In genomic region chr3:50272538-50272910, GRCh38 we compare ENCODE assay signal across 9 cellular contexts. TPM values are rescaled to one million over a fixed set of nuclear protein-coding genes. Genes with fewer than 3 reads are reported as not detected.
DNase-seq lines count a peak whose midpoint lies in the region; ATAC-seq, FAIRE-seq and TF ChIP-seq lines count a peak whose summit lies in the region.
"Not testable (repeated sequence)": the region's sequence is repeated elsewhere in the genome, so short reads cannot be mapped to it uniquely, and the experiment has no call there.
"Had no signal": no experiment of that assay in that cellular context is flagged by ENCODE, and none has a peak within 500 bp of the region (broad histone marks: within the 10 kb centered on the region; RNA-seq: fewer than 3 reads in every experiment).

No MANE protein-coding gene starts in this region.

- TF ChIP-seq EP300 in A549 (IDR thresholded peaks at IDR 0.05), result not testable (repeated sequence)

- H4K20me1 ChIP-seq in DND-41 (ENCODE audit: insufficient read depth, low read length); Karpas-422 (ENCODE audit: insufficient read depth, low read depth, low read length); osteoblast (ENCODE audit: insufficient read depth, low read length): not testable (repeated sequence)

- H3K79me2 ChIP-seq in DND-41 (ENCODE audit: insufficient read depth, low read length); Karpas-422 (ENCODE audit: low read length); osteoblast (ENCODE audit: insufficient read depth, low read length): not testable (repeated sequence)

- H3K36me3 Mint-ChIP-seq in T-helper 17 cell (ENCODE audit: low read depth); stimulated activated memory B cell treated with anti-CD40 and anti-IgM and Interleukin-4, amounts not matched to agents 10 μg/mL and 1 μg/mL and 100 μg/mL, for 72 hours: not testable (repeated sequence)

- peaks cover 47% of the 10 kb centered on the region for H3K4me1 ChIP-seq in A549
- H3K4me1 ChIP-seq in DND-41 (ENCODE audit: insufficient read depth, low read length); Karpas-422 (ENCODE audit: low read length): not testable (repeated sequence)
- peaks cover 32% of the 10 kb centered on the region for H3K4me1 ChIP-seq in osteoblast (ENCODE audit: insufficient read depth, low read length)

- TF ChIP-seq RAD21 in A549 (conservative IDR thresholded peaks at IDR 0.05 in 1 of 2, IDR thresholded peaks at IDR 0.05 in 1 of 2), result not testable (repeated sequence)

- H2AFZ ChIP-seq in DND-41 (ENCODE audit: low read depth, low read length); Karpas-422 (ENCODE audit: low read length); osteoblast (ENCODE audit: low read length): not testable (repeated sequence)

- not testable (repeated sequence) for ATAC-seq in A549; DND-41 (ENCODE audit: insufficient read depth, low read depth); T-helper 17 cell; stimulated activated memory B cell treated with anti-CD40 and anti-IgM and Interleukin-4, amounts not matched to agents 10 μg/mL and 1 μg/mL and 100 μg/mL, for 72 hours

- H3K4me2 ChIP-seq in A549, result peak overlapping the region; percentile 59
- peak overlapping the region; percentile 51; the same call in 1 of the 2 replicates for H3K4me2 ChIP-seq in DND-41 (ENCODE audit: insufficient read depth, low read length)
- peak overlapping the region; percentile 55 for H3K4me2 ChIP-seq in Karpas-422 (ENCODE audit: low read depth, low read length, poor library complexity, severe bottlenecking)
- peak overlapping the region; percentile 90 for H3K4me2 ChIP-seq in osteoblast (ENCODE audit: insufficient read depth, low read length)

- H3K4me1 Mint-ChIP-seq in T-helper 17 cell, result peaks cover 21% of the 10 kb centered on the region
- peaks cover 43% of the 10 kb centered on the region for H3K4me1 Mint-ChIP-seq in stimulated activated memory B cell treated with anti-CD40 and anti-IgM and Interleukin-4, amounts not matched to agents 10 μg/mL and 1 μg/mL and 100 μg/mL, for 72 hours

- CTCF ChIA-PET in A549 (lab: Yijun Ruan, JAX), result interaction anchor here (0.7 to 8.0 kb wide), 12 partner anchors 11 to 228 kb away, joined by 3 to 67 read pairs (median 3); partner anchors contain the start of gene IFRD2

- not testable (repeated sequence) for H3K9me2 ChIP-seq in Karpas-422 (replicated peaks; ENCODE audit: insufficient read depth, low read length)

- H3K4me3 Mint-ChIP-seq in T-helper 17 cell; stimulated activated memory B cell treated with anti-CD40 and anti-IgM and Interleukin-4, amounts not matched to agents 10 μg/mL and 1 μg/mL and 100 μg/mL, for 72 hours: not testable (repeated sequence)

- POLR2A ChIA-PET in A549 (lab: Yijun Ruan, JAX), result not testable (repeated sequence)

- TF ChIP-seq CTCF in A549 (IDR thresholded peaks at IDR 0.05); DND-41 (IDR thresholded peaks at IDR 0.05; ENCODE audit: borderline replicate concordance, extremely low read depth, low read length, poor library complexity, severe bottlenecking); osteoblast (IDR thresholded peaks at IDR 0.05; ENCODE audit: extremely low read depth, low read depth, low read length): not testable (repeated sequence)

- 67% methylated on average over 8 of the region's 10 CpGs for WGBS in A549 (ENCODE audit: missing lambda C conversion rate)

- H3K4me3 ChIP-seq in A549; DND-41 (ENCODE audit: low read depth in 1 of 2, low read length in 2 of 2); Karpas-422 (ENCODE audit: low read length); osteoblast (ENCODE audit: insufficient read depth, low read length): not testable (repeated sequence)

- H3K9me3 ChIP-seq in A549; DND-41 (ENCODE audit: insufficient read depth, low read length, severe bottlenecking); Karpas-422 (ENCODE audit: low read length); T-helper 17 cell (ENCODE audit: control insufficient read depth, low read length, poor library complexity, severe bottlenecking); osteoblast (ENCODE audit: low read depth, low read length): not testable (repeated sequence)

- H3K36me3 ChIP-seq in DND-41 (ENCODE audit: insufficient read depth, low read length); Karpas-422 (ENCODE audit: insufficient read depth, low read length); osteoblast (ENCODE audit: insufficient read depth, low read length): not testable (repeated sequence)

- peaks cover 30% of the 10 kb centered on the region for H3K27me3 Mint-ChIP-seq in T-helper 17 cell
- H3K27me3 Mint-ChIP-seq in stimulated activated memory B cell treated with anti-CD40 and anti-IgM and Interleukin-4, amounts not matched to agents 10 μg/mL and 1 μg/mL and 100 μg/mL, for 72 hours, result peaks cover 43% of the 10 kb centered on the region

- not testable (repeated sequence) for FAIRE-seq in A549 (lab: Jason Lieb, UNC)

- peak overlapping the region; percentile 73 for H3K27ac Mint-ChIP-seq in T-helper 17 cell
- H3K27ac Mint-ChIP-seq in stimulated activated memory B cell treated with anti-CD40 and anti-IgM and Interleukin-4, amounts not matched to agents 10 μg/mL and 1 μg/mL and 100 μg/mL, for 72 hours, result peak overlapping the region; percentile 38

- H3K9me3 Mint-ChIP-seq in stimulated activated memory B cell treated with anti-CD40 and anti-IgM and Interleukin-4, amounts not matched to agents 10 μg/mL and 1 μg/mL and 100 μg/mL, for 72 hours, result not testable (repeated sequence)

- H3K9ac ChIP-seq in DND-41 (ENCODE audit: low read depth, low read length); Karpas-422 (ENCODE audit: low read length): not testable (repeated sequence)

- H3K27me3 ChIP-seq in DND-41 (ENCODE audit: insufficient read depth, low read length, poor library complexity), result peaks cover 24% of the 10 kb centered on the region
- not testable (repeated sequence) for H3K27me3 ChIP-seq in Karpas-422 (ENCODE audit: low read length); osteoblast (ENCODE audit: insufficient read depth, low read length)

- TF ChIP-seq POLR2A in A549 (IDR thresholded peaks at IDR 0.05; ENCODE audit: low read length), result not testable (repeated sequence)

- not testable (repeated sequence) for H3K27ac ChIP-seq in A549; DND-41 (ENCODE audit: low read length); Karpas-422 (ENCODE audit: low read length); osteoblast (ENCODE audit: low read depth, low read length)
- peak overlapping the region; percentile 93 for H3K27ac ChIP-seq in caudate nucleus (ENCODE audit: low read depth, low read length)

- DNase-seq in A549 (ENCODE audit: low read depth in 1 of 2, low spot score in 1 of 2); DND-41; Karpas-422; T-helper 17 cell; caudate nucleus (lab: John Stamatoyannopoulos, UW); osteoblast (ENCODE audit: insufficient read length, low spot score, missing footprints): not testable (repeated sequence)
- DNase-seq in kidney tubule cell (ENCODE audit: low spot score), result peak; percentile 70

RNA-seq across cellular contexts. Expression of gene SEMA3B, which starts 3.6 kb away (rescaled TPM):
- polyA plus RNA-seq in A549 (2011; rRNA removed), result 6.5 and 6.8 TPM in 2 replicates
- polyA plus RNA-seq in A549 (2012; cell fraction: cytosol; rRNA removed), result 7.5 and 9.0 TPM in 2 replicates
- polyA plus RNA-seq in A549 (2012; cell fraction: nucleus; rRNA removed), result 57.8 and 81.9 TPM in 2 replicates
- polyA plus RNA-seq in A549 (2017; fragmentation: RNase III; extraction: RNeasy Plus Mini Kit Qiagen cat#74134 plus additional on column Dnase treatment), result 6.5 to 8.4 TPM (median 7.4 TPM) in 3 replicates
- 6.1 and 7.2 TPM in 2 replicates for polyA minus RNA-seq in A549 (2011; rRNA and poly(A)+ RNA removed)
- total RNA-seq in Karpas-422 (2014; rRNA removed; shearing (Covaris generic); ENCODE audit: low replicate concordance), result 0.15 and 0.29 TPM in 2 replicates
- total RNA-seq in T-helper 17 cell, result 1 to 10 TPM; 1.7 to 1.8 TPM
- 5.9 and 10.1 TPM in 2 replicates for total RNA-seq in osteoblast

RNA-seq across cellular contexts. Expression of gene LSMEM2, which starts 6.4 kb away (rescaled TPM):
- polyA plus RNA-seq in A549 (2011; rRNA removed) (not detected in 2 replicates), A549 (2017; fragmentation: RNase III; extraction: RNeasy Plus Mini Kit Qiagen cat#74134 plus additional on column Dnase treatment) (0.09 TPM in 1 of 3 replicates, not detected in the others)
- polyA plus RNA-seq in A549 (2012; cell fraction: cytosol; rRNA removed), result 0.03 TPM in 1 of 2 replicates, not detected in the other
- 0.06 and 0.16 TPM in 2 replicates for polyA plus RNA-seq in A549 (2012; cell fraction: nucleus; rRNA removed)
- polyA minus RNA-seq in A549 (2011; rRNA and poly(A)+ RNA removed), result not detected in 2 replicates
- 0.14 TPM in 1 of 2 replicates, not detected in the other for total RNA-seq in Karpas-422 (2014; rRNA removed; shearing (Covaris generic); ENCODE audit: low replicate concordance)
- total RNA-seq in T-helper 17 cell (not detected), osteoblast (not detected in 2 replicates)
- total RNA-seq: A172 had no signal

RNA-seq across cellular contexts. Expression of gene IFRD2, which starts 19.7 kb away (rescaled TPM):
- polyA plus RNA-seq in A549 (2011; rRNA removed), result 42.2 and 44.5 TPM in 2 replicates
- 126 and 154 TPM in 2 replicates for polyA plus RNA-seq in A549 (2012; cell fraction: cytosol; rRNA removed)
- polyA plus RNA-seq in A549 (2012; cell fraction: nucleus; rRNA removed), result 245 and 302 TPM in 2 replicates
- polyA plus RNA-seq in A549 (2017; fragmentation: RNase III; extraction: RNeasy Plus Mini Kit Qiagen cat#74134 plus additional on column Dnase treatment), result 79.7 to 86.2 TPM (median 80.9 TPM) in 3 replicates
- polyA minus RNA-seq in A549 (2011; rRNA and poly(A)+ RNA removed), result 31.4 and 35.3 TPM in 2 replicates
- 75.2 and 82.1 TPM in 2 replicates for total RNA-seq in Karpas-422 (2014; rRNA removed; shearing (Covaris generic); ENCODE audit: low replicate concordance)
- total RNA-seq in T-helper 17 cell, result 10 to 100 TPM; 46.7 to 49.2 TPM
- total RNA-seq in osteoblast, result 60.4 and 65.1 TPM in 2 replicates

RNA-seq across cellular contexts. Expression of gene HYAL3, which starts 26.7 kb away (rescaled TPM):
- polyA plus RNA-seq in A549 (2011; rRNA removed) (3.0 and 5.2 TPM in 2 replicates), A549 (2017; fragmentation: RNase III; extraction: RNeasy Plus Mini Kit Qiagen cat#74134 plus additional on column Dnase treatment) (4.8 to 5.4 TPM (median 5.0 TPM) in 3 replicates)
- polyA plus RNA-seq in A549 (2012; cell fraction: cytosol; rRNA removed), result 8.8 and 11.0 TPM in 2 replicates
- 12.8 and 13.3 TPM in 2 replicates for polyA plus RNA-seq in A549 (2012; cell fraction: nucleus; rRNA removed)
- 3.5 and 9.3 TPM in 2 replicates for polyA minus RNA-seq in A549 (2011; rRNA and poly(A)+ RNA removed)
- total RNA-seq in Karpas-422 (2014; rRNA removed; shearing (Covaris generic); ENCODE audit: low replicate concordance), result 9.3 and 17.2 TPM in 2 replicates
- total RNA-seq in T-helper 17 cell (1 to 10 TPM; 2.7 to 3.7 TPM), osteoblast (1.8 and 4.1 TPM in 2 replicates)

RNA-seq across cellular contexts. Expression of gene NAA80, which starts 26.7 kb away (rescaled TPM):
- 3.1 and 4.5 TPM in 2 replicates for polyA plus RNA-seq in A549 (2011; rRNA removed)
- polyA plus RNA-seq in A549 (2012; cell fraction: cytosol; rRNA removed), result 5.4 and 6.3 TPM in 2 replicates
- polyA plus RNA-seq in A549 (2012; cell fraction: nucleus; rRNA removed), result 19.5 and 20.8 TPM in 2 replicates
- polyA plus RNA-seq in A549 (2017; fragmentation: RNase III; extraction: RNeasy Plus Mini Kit Qiagen cat#74134 plus additional on column Dnase treatment), result 4.5 to 5.4 TPM (median 5.3 TPM) in 3 replicates
- 9.5 and 10.2 TPM in 2 replicates for polyA minus RNA-seq in A549 (2011; rRNA and poly(A)+ RNA removed)
- total RNA-seq in Karpas-422 (2014; rRNA removed; shearing (Covaris generic); ENCODE audit: low replicate concordance), result 18.1 and 20.3 TPM in 2 replicates
- 10 to 100 TPM; 35.3 to 42.9 TPM for total RNA-seq in T-helper 17 cell
- 6.5 and 8.0 TPM in 2 replicates for total RNA-seq in osteoblast
